Comparison of ENCODE assay signal across 23 cellular contexts in genomic region chr1:37432636-37433035, GRCh38.
"Had no signal": no experiment of that assay in that cellular context is flagged by ENCODE, and none has a peak within 500 bp of the region (broad histone marks: within the 10 kb centered on the region; RNA-seq: fewer than 3 reads in every experiment).

No MANE protein-coding gene starts in this region.

- H3K4me1 ChIP-seq: SJSA1 had no signal

- H3K9me3 ChIP-seq: SJSA1 had no signal

- H3K27ac Mint-ChIP-seq: activated CD4-positive, alpha-beta memory T cell treated with anti-CD3 and anti-CD28 coated beads, Interleukin-2, amount 10 ng/mL, durations not matched to agents 7 days and 5 days; activated naive CD4-positive, alpha-beta T cell treated with anti-CD3 and anti-CD28 coated beads, Interleukin-2, amount 10 ng/mL, durations not matched to agents 7 days and 5 days; activated naive CD8-positive, alpha-beta T cell treated with anti-CD3 and anti-CD28 coated beads for 36 hours; activated T-helper 17 cell treated with anti-CD3 and anti-CD28 coated beads, Interleukin-2, amount 50 U/mL, for 72 hours; T-helper 1 cell treated with Interleukin-12 subunit alpha and Interleukin-12 subunit beta and Interleukin-4 antibody, amounts not matched to agents 30 μg/mL and 1 μg/mL, for 36 hours; WTC11 had no signal

- H3K4me3 Mint-ChIP-seq: activated CD4-positive, alpha-beta memory T cell treated with anti-CD3 and anti-CD28 coated beads, Interleukin-2, amount 10 ng/mL, durations not matched to agents 7 days and 5 days; activated naive CD4-positive, alpha-beta T cell treated with anti-CD3 and anti-CD28 coated beads, Interleukin-2, amount 10 ng/mL, durations not matched to agents 7 days and 5 days; activated naive CD8-positive, alpha-beta T cell treated with anti-CD3 and anti-CD28 coated beads for 36 hours; activated T-helper 17 cell treated with anti-CD3 and anti-CD28 coated beads, Interleukin-2, amount 50 U/mL, for 72 hours; T-helper 1 cell treated with Interleukin-12 subunit alpha and Interleukin-12 subunit beta and Interleukin-4 antibody, amounts not matched to agents 30 μg/mL and 1 μg/mL, for 36 hours; WTC11 had no signal

- H3K27ac ChIP-seq: SJSA1 had no signal

- H3K9me3 Mint-ChIP-seq: activated CD4-positive, alpha-beta memory T cell treated with anti-CD3 and anti-CD28 coated beads, Interleukin-2, amount 10 ng/mL, durations not matched to agents 7 days and 5 days; activated naive CD4-positive, alpha-beta T cell treated with anti-CD3 and anti-CD28 coated beads, Interleukin-2, amount 10 ng/mL, durations not matched to agents 7 days and 5 days; activated naive CD8-positive, alpha-beta T cell treated with anti-CD3 and anti-CD28 coated beads for 36 hours; activated T-helper 17 cell treated with anti-CD3 and anti-CD28 coated beads, Interleukin-2, amount 50 U/mL, for 72 hours; T-helper 1 cell treated with Interleukin-12 subunit alpha and Interleukin-12 subunit beta and Interleukin-4 antibody, amounts not matched to agents 30 μg/mL and 1 μg/mL, for 36 hours; WTC11 had no signal

- ATAC-seq: activated T-helper 17 cell treated with anti-CD3 and anti-CD28 coated beads, Interleukin-2, amount 50 U/mL, for 72 hours; Panc1; Right ventricle myocardium inferior; SK-N-SH treated with all-trans-retinoic acid at 6 μM for 48 hours; WTC11 had no signal

- DNase-seq: activated CD4-positive, alpha-beta memory T cell treated with anti-CD3 and anti-CD28 coated beads, Interleukin-2, amount 10 ng/mL, durations not matched to agents 7 days and 5 days; activated CD4-positive, alpha-beta T cell treated with anti-CD3 and anti-CD28 coated beads for 48 hours; activated CD4-positive, CD25-positive, alpha-beta regulatory T cell treated with anti-CD3 and anti-CD28 coated beads, Interleukin-2, amount 50 U/mL, for 72 hours; activated gamma-delta T cell; activated naive CD4-positive, alpha-beta T cell treated with anti-CD3 and anti-CD28 coated beads, Interleukin-2, amount 10 ng/mL, durations not matched to agents 7 days and 5 days; activated naive CD8-positive, alpha-beta T cell treated with anti-CD3 and anti-CD28 coated beads for 36 hours; activated T-cell treated with anti-CD3 and anti-CD28 coated beads for 4 hours; activated T-cell treated with anti-CD3 and anti-CD28 coated beads, Interleukin-2, amount 50 U/mL, for 48 hours; KG1; NCI-H1048; NCI-H1930; NCI-H2171; NCI-H510A treated with DMSO at 0.1 percent for 48 hours; NK-92 treated with Interleukin-12 subunit alpha and Interleukin-12 subunit beta, amount 100 ng/mL, for 24 hours; OCI-M1; RPMI8226 had no signal

- H3K4me3 ChIP-seq: SJSA1 had no signal

- H3K36me3 ChIP-seq: SJSA1 had no signal

- H3K36me3 Mint-ChIP-seq: activated naive CD4-positive, alpha-beta T cell treated with anti-CD3 and anti-CD28 coated beads, Interleukin-2, amount 10 ng/mL, durations not matched to agents 7 days and 5 days; activated naive CD8-positive, alpha-beta T cell treated with anti-CD3 and anti-CD28 coated beads for 36 hours; WTC11 had no signal

- H3K4me1 Mint-ChIP-seq: activated CD4-positive, alpha-beta memory T cell treated with anti-CD3 and anti-CD28 coated beads, Interleukin-2, amount 10 ng/mL, durations not matched to agents 7 days and 5 days; activated naive CD4-positive, alpha-beta T cell treated with anti-CD3 and anti-CD28 coated beads, Interleukin-2, amount 10 ng/mL, durations not matched to agents 7 days and 5 days; activated naive CD8-positive, alpha-beta T cell treated with anti-CD3 and anti-CD28 coated beads for 36 hours; activated T-helper 17 cell treated with anti-CD3 and anti-CD28 coated beads, Interleukin-2, amount 50 U/mL, for 72 hours had no signal
